Comparison of ENCODE assay signal across 33 cellular contexts in genomic region chr9:101063192-101063591, GRCh38. TPM values are rescaled to one million over a fixed set of nuclear protein-coding genes. Genes with fewer than 3 reads are reported as not detected.
A peak's percentile ranks its signal among the peaks of the same experiment; 100 is the strongest.
DNase-seq lines count a peak whose midpoint lies in the region; ATAC-seq, FAIRE-seq and TF ChIP-seq lines count a peak whose summit lies in the region.
"Had no signal": no experiment of that assay in that cellular context is flagged by ENCODE, and none has a peak within 500 bp of the region (broad histone marks: within the 10 kb centered on the region; RNA-seq: fewer than 3 reads in every experiment).

No MANE protein-coding gene starts in this region.

- DNase-seq in NCI-H2029 treated with DMSO at 0.1 percent for 48 hours (lab: John Stamatoyannopoulos, UW): peak; percentile 20
- DNase-seq in NCI-H2029 (lab: John Stamatoyannopoulos, UW): no peak
- no peak for DNase-seq in HepG2 (ENCODE audit: low spot score)
- no peak for DNase-seq in right lobe of liver
- DNase-seq in upper lobe of right lung: no peak
- DNase-seq in PC-9: no peak
- DNase-seq in tibial nerve (ENCODE audit: low spot score in 2 of 2): no peak
- DNase-seq in kidney: no peak
- DNase-seq: ACHN; BE2C; C1 segment of cervical spinal cord; CD4-positive, alpha-beta memory T cell; CD4-positive, CD25-positive, alpha-beta regulatory T cell; CD8-positive, alpha-beta memory T cell; COR-L47; DMS 273 treated with DMSO at 0.1 percent for 48 hours; DMS153; DMS53; DMS79; DND-41; EL; GDM1 had no signal

- H3F3A ChIP-seq in PC-9 (ENCODE audit: insufficient read depth, low read depth): no peaks in the 10 kb centered on the region

- H3K9me3 ChIP-seq in HepG2 (ENCODE audit: low read length) (no peaks in the 10 kb centered on the region), right lobe of liver (no peaks in the 10 kb centered on the region), upper lobe of right lung (no peaks in the 10 kb centered on the region), PC-9 (ENCODE audit: insufficient read depth, low read depth) (no peaks in the 10 kb centered on the region), tibial nerve (no peaks in the 10 kb centered on the region), kidney (ENCODE audit: control insufficient read depth in 1 of 2, low read length in 2 of 2) (no peaks in the 10 kb centered on the region)
- H3K9me3 ChIP-seq: BE2C, BLaER1 had no signal

- H3K36me3 ChIP-seq in HepG2 (replicated peaks in 1 of 2; ENCODE audit: control insufficient read depth in 1 of 2, insufficient read depth in 2 of 2, low read length in 2 of 2): no peaks in the 10 kb centered on the region
- H3K36me3 ChIP-seq in right lobe of liver: no peaks in the 10 kb centered on the region
- H3K36me3 ChIP-seq in upper lobe of right lung: no peaks in the 10 kb centered on the region
- no peaks in the 10 kb centered on the region for H3K36me3 ChIP-seq in PC-9 (ENCODE audit: low read depth)
- H3K36me3 ChIP-seq in tibial nerve: no peaks in the 10 kb centered on the region
- H3K36me3 ChIP-seq in kidney (ENCODE audit: control insufficient read depth in 1 of 2, insufficient read depth in 2 of 2, low read length in 2 of 2): no peaks in the 10 kb centered on the region
- H3K36me3 ChIP-seq: BE2C, BLaER1 had no signal

- H3K4me1 ChIP-seq in HepG2 (ENCODE audit: insufficient read depth, low read length): peaks cover 42% of the 10 kb centered on the region
- H3K4me1 ChIP-seq in right lobe of liver: peaks cover 0 to 22% (median 9%) of the 10 kb centered on the region in 4 donors
- H3K4me1 ChIP-seq in upper lobe of right lung: no peaks in the 10 kb centered on the region
- no peaks in the 10 kb centered on the region for H3K4me1 ChIP-seq in PC-9 (replicated peaks; ENCODE audit: insufficient read depth)
- H3K4me1 ChIP-seq in tibial nerve: no peaks in the 10 kb centered on the region
- H3K4me1 ChIP-seq in kidney (ENCODE audit: control insufficient read depth in 1 of 2, insufficient read depth in 1 of 2, low read depth in 1 of 2, low read length in 2 of 2): no peaks in the 10 kb centered on the region
- H3K4me1 ChIP-seq: BE2C, BLaER1 had no signal

- TF ChIP-seq CTCF in HepG2 (CRISPR knock-in tag; IDR thresholded peaks at IDR 0.05): no peak
- no peak for TF ChIP-seq CTCF in right lobe of liver (IDR thresholded peaks at IDR 0.05)
- TF ChIP-seq CTCF in upper lobe of right lung (IDR thresholded peaks at IDR 0.05): no peak
- TF ChIP-seq CTCF in PC-9 (conservative IDR thresholded peaks at IDR 0.05): no peak
- no peak for TF ChIP-seq CTCF in tibial nerve (IDR thresholded peaks at IDR 0.05)
- TF ChIP-seq CTCF in kidney (IDR thresholded peaks at IDR 0.05; ENCODE audit: borderline replicate concordance, extremely low read depth, insufficient read depth): no peak

- no peaks in the 10 kb centered on the region for H3K79me2 ChIP-seq in HepG2 (ENCODE audit: insufficient read depth, low read length)
- no peaks in the 10 kb centered on the region for H3K79me2 ChIP-seq in PC-9 (ENCODE audit: low read depth)

- H3K4me3 ChIP-seq in HepG2 (replicated peaks in 1 of 3; ENCODE audit: insufficient read depth in 1 of 3, low read depth in 2 of 3, low read length in 3 of 3) (no peak overlapping the region; a peak in 1 of 6 replicates), right lobe of liver (no peak overlapping the region), upper lobe of right lung (no peak overlapping the region), PC-9 (no peak overlapping the region), tibial nerve (no peak overlapping the region), kidney (ENCODE audit: low read length in 2 of 2) (no peak overlapping the region)
- H3K4me3 ChIP-seq: BLaER1, GM12878 had no signal

- in situ Hi-C loops in HepG2 (cut with HindIII; ENCODE audit: extremely low pct_ligation_motif_present, low pct_unique_long_range_greater_than_20kb): no loop called here

- TF ChIP-seq RAD21 in HepG2 (CRISPR knock-in tag; IDR thresholded peaks at IDR 0.05): no peak

- no peaks in the 10 kb centered on the region; the same call in 1 of the 2 replicates for H3K9me2 ChIP-seq in PC-9 (ENCODE audit: insufficient read depth)

- H3K27me3 ChIP-seq in HepG2 (ENCODE audit: control insufficient read depth in 1 of 2, insufficient read depth in 2 of 2, low read length in 2 of 2) (no peaks in the 10 kb centered on the region), right lobe of liver (no peaks in the 10 kb centered on the region), upper lobe of right lung (no peaks in the 10 kb centered on the region), PC-9 (ENCODE audit: insufficient read depth, low read depth) (no peaks in the 10 kb centered on the region), tibial nerve (no peaks in the 10 kb centered on the region)
- H3K27me3 ChIP-seq: BE2C, BLaER1 had no signal

- TF ChIP-seq EP300 in HepG2 (IDR thresholded peaks at IDR 0.05; ENCODE audit: low read depth in 2 of 2, low read length in 2 of 2): no peak
- no peak for TF ChIP-seq EP300 in HepG2 (CRISPR knock-in tag; IDR thresholded peaks at IDR 0.05; ENCODE audit: borderline replicate concordance)
- no peak for TF ChIP-seq EP300 in tibial nerve (IDR thresholded peaks at IDR 0.05)

- H4K20me1 ChIP-seq in HepG2 (ENCODE audit: insufficient read depth, low read length) (no peaks in the 10 kb centered on the region), PC-9 (ENCODE audit: insufficient read depth) (no peaks in the 10 kb centered on the region)
- H4K20me1 ChIP-seq: BLaER1 had no signal

- BruUV-seq in HepG2 (replicated peaks; lab: Mats Ljungman, UMichigan) (TSS peak; percentile 97), PC-9 (replicated peaks; lab: Mats Ljungman, UMichigan) (no TSS peak)

- ATAC-seq in HepG2 (peak; percentile 57), right lobe of liver (peak; percentile 39 to 57 (median 46)), upper lobe of right lung (peak; percentile 63)
- ATAC-seq: GM12878 had no signal

- peak overlapping the region; percentile 53 for H3K4me2 ChIP-seq in HepG2 (ENCODE audit: low read depth, low read length)
- no peak overlapping the region for H3K4me2 ChIP-seq in PC-9
- H3K4me2 ChIP-seq: BLaER1 had no signal

- H3K9ac ChIP-seq in HepG2 (ENCODE audit: insufficient read depth, low read depth, low read length) (peak overlapping the region; percentile 53; the same call in 1 of the 2 replicates), kidney (ENCODE audit: low read length in 2 of 2) (no peak overlapping the region)
- H3K9ac ChIP-seq: BLaER1 had no signal

- CTCF ChIA-PET in HepG2 (lab: Yijun Ruan, JAX; ENCODE audit: low intra/inter-chr PET ratio, low total read pairs): no interaction called here
- CTCF ChIA-PET in PC-9 (lab: Charles Lee): no interaction called here

- intact Hi-C loops in HepG2 (cut with micrococcal nuclease; ENCODE audit: unreplicated experiment) (loop anchor here (1.0 kb wide), 1 partner anchor 252 kb away; no protein-coding TSS in a partner anchor), right lobe of liver (cut with DNase I) (no loop called here), upper lobe of right lung (cut with DNase I) (no loop called here), PC-9 (cut with micrococcal nuclease; ENCODE audit: unreplicated experiment) (no loop called here), kidney (cut with DNase I) (no loop called here)

- WGBS in HepG2 (ENCODE audit: low lambda C conversion rate): 46% methylated on average over 2 of the region's 2 CpGs
- 56% methylated on average over 2 of the region's 2 CpGs for WGBS in right lobe of liver (ENCODE audit: insufficient coverage, low coverage, low lambda C conversion rate, missing lambda C conversion rate)
- WGBS in tibial nerve, 2 donors: 58 to 65% methylated on average over 2 of the region's 2 CpGs

- POLR2A ChIA-PET in HepG2 (lab: Yijun Ruan, JAX): interaction anchor here (1.1 to 3.9 kb wide), 2 partner anchors 34 to 335 kb away, joined by 4 to 19 read pairs; partner anchors contain the start of genes MRPL50, PLPPR1 and ZNF189
- POLR2A ChIA-PET in PC-9 (lab: Charles Lee; ENCODE audit: unreplicated experiment): no interaction called here

- FAIRE-seq in HepG2 (lab: Jason Lieb, UNC) (no peak), kidney (lab: Jason Lieb, UNC) (no peak)
- FAIRE-seq: A204.1, GM12878, GM12892, GM19239 had no signal

- TF ChIP-seq POLR2A in HepG2 (IDR thresholded peaks at IDR 0.05; ENCODE audit: insufficient read depth in 1 of 2, low read depth in 2 of 2, low read length in 2 of 2) (no peak), right lobe of liver (IDR thresholded peaks at IDR 0.05) (no peak), tibial nerve (IDR thresholded peaks at IDR 0.05) (no peak)

- H3K27ac ChIP-seq in HepG2 (ENCODE audit: extremely low read length, insufficient read depth, low read length): peak overlapping the region; percentile 64
- peak overlapping the region; percentile 62 to 76 (median 66) for H3K27ac ChIP-seq in right lobe of liver
- H3K27ac ChIP-seq in upper lobe of right lung: no peak overlapping the region
- H3K27ac ChIP-seq in PC-9: no peak overlapping the region
- H3K27ac ChIP-seq in tibial nerve: no peak overlapping the region
- H3K27ac ChIP-seq in kidney (ENCODE audit: low read depth in 2 of 2, low read length in 2 of 2): no peak overlapping the region
- H3K27ac ChIP-seq: 22Rv1, BLaER1 had no signal

- H2AFZ ChIP-seq in HepG2 (ENCODE audit: low read length): no peak overlapping the region
- no peak overlapping the region for H2AFZ ChIP-seq in PC-9

RNA-seq across cellular contexts. Expression of gene PLPPR1, which starts 34.7 kb away (rescaled TPM):
- total RNA-seq in HepG2 (2016; rRNA removed; fragmentation: Illumina TruSeq; extraction: Trizol) (16.0 and 16.4 TPM in 2 replicates), right lobe of liver (1 to 10 TPM; 1.4 to 5.4 (median 1.8) TPM), upper lobe of right lung (5.0 TPM), PC-9 (2021) (not detected in 2 replicates), tibial nerve (1 to 10 TPM in 3 of 4 donors, under 1 TPM in 1; 0.30 to 7.6 (median 2.5) TPM), kidney (0.98 TPM)
- 6.2 and 7.8 TPM in 2 replicates for total RNA-seq in HepG2 (2016; cell fraction: cytosol; rRNA removed; fragmentation: Illumina TruSeq; extraction: Trizol; ENCODE audit: low read depth)
- total RNA-seq in HepG2 (2016; cell fraction: insoluble cytoplasmic fraction; rRNA removed; fragmentation: Illumina TruSeq; extraction: Trizol): 17.0 and 17.5 TPM in 2 replicates
- total RNA-seq in HepG2 (2016; cell fraction: membrane; rRNA removed; fragmentation: Illumina TruSeq; extraction: Trizol): 20.8 and 21.7 TPM in 2 replicates
- total RNA-seq in HepG2 (2016; cell fraction: nucleus; rRNA removed; fragmentation: Illumina TruSeq; extraction: Trizol): 18.0 and 19.3 TPM in 2 replicates
- polyA plus RNA-seq in HepG2 (2011; rRNA removed) (52.6 and 84.7 TPM in 2 replicates), kidney (ENCODE audit: insufficient read depth, low read depth, low replicate concordance) (21.6 TPM)
- 30.0 and 39.0 TPM in 2 replicates for polyA plus RNA-seq in HepG2 (2011; cell fraction: cytosol; rRNA removed)
- 10.4 and 18.8 TPM in 2 replicates for polyA plus RNA-seq in HepG2 (2011; cell fraction: nucleus; rRNA removed)
- polyA plus RNA-seq in HepG2 (2012): 38.4 and 66.6 TPM in 2 replicates
- polyA plus RNA-seq in HepG2 (2016; cell fraction: cytosol; fragmentation: Illumina TruSeq; extraction: Trizol; ENCODE audit: low read depth): 5.0 and 6.1 TPM in 2 replicates
- 13.6 and 13.8 TPM in 2 replicates for polyA plus RNA-seq in HepG2 (2016; cell fraction: insoluble cytoplasmic fraction; fragmentation: Illumina TruSeq; extraction: Trizol; ENCODE audit: low read depth)
- 13.1 and 14.2 TPM in 2 replicates for polyA plus RNA-seq in HepG2 (2016; cell fraction: membrane; fragmentation: Illumina TruSeq; extraction: Trizol; ENCODE audit: low read depth)
- 10.4 and 13.8 TPM in 2 replicates for polyA plus RNA-seq in HepG2 (2016; cell fraction: nucleus; fragmentation: Illumina TruSeq; extraction: Trizol; ENCODE audit: insufficient read depth, low read depth)
- 186 TPM in 1 of 2 replicates, not detected in the other for polyA minus RNA-seq in HepG2 (2011; rRNA and poly(A)+ RNA removed; ENCODE audit: low replicate concordance)
- 37.9 and 45.9 TPM in 2 replicates for polyA minus RNA-seq in HepG2 (2011; cell fraction: cytosol; rRNA and poly(A)+ RNA removed)
- 120 and 137 TPM in 2 replicates for polyA minus RNA-seq in HepG2 (2011; cell fraction: nucleus; rRNA and poly(A)+ RNA removed)
- total RNA-seq: A673; CD4-positive, alpha-beta memory T cell; CD4-positive, CD25-positive, alpha-beta regulatory T cell; CD8-positive, alpha-beta memory T cell; Daoy; G401; GM12878 had no signal
- polyA plus RNA-seq: AG04450; CD14-positive monocyte; CD4-positive, alpha-beta memory T cell; CD4-positive, CD25-positive, alpha-beta regulatory T cell; CD8-positive, alpha-beta memory T cell had no signal

Comparison
In these comparisons a context has a peak if more than half of its experiments do, and no peak if none do; other contexts are left out.
1. H3K27ac ChIP-seq: peak in HepG2 (single experiment) and right lobe of liver (3 of 3); none in upper lobe of right lung (single experiment), PC-9 (single experiment), tibial nerve (0 of 4) and kidney (0 of 2).
2. Peak in every context shown above with its lines, with median percentiles within 50 percentile points of each other: ATAC-seq.